ENCODE assay signal across 8 cellular contexts in genomic region chr12:111330800-111331752, GRCh38. TPM values are rescaled to one million over a fixed set of nuclear protein-coding genes. Genes with fewer than 3 reads are reported as not detected.
DNase-seq lines count a peak whose midpoint lies in the region; ATAC-seq, FAIRE-seq and TF ChIP-seq lines count a peak whose summit lies in the region.

No MANE protein-coding gene starts in this region.

- ATAC-seq in right lobe of liver (peak; percentile 40 to 71 (median 53)), HG03469 (IDR thresholded peaks at IDR 0.05; ENCODE audit: unreplicated experiment) (no peak)

- DNase-seq in AG10803 (ENCODE audit: low read depth): peak; percentile 54
- DNase-seq in GM12891 (ENCODE audit: insufficient read length, low spot score): no peak
- peak; percentile 70 for DNase-seq in NCI-H69 (lab: John Stamatoyannopoulos, UW)
- peak; percentile 37 for DNase-seq in mammary epithelial cell
- DNase-seq in right lobe of liver: no peak
- no peak for DNase-seq in DMS79 (lab: John Stamatoyannopoulos, UW)
- DNase-seq in thyroid gland: no peak

- intact Hi-C loops in mammary epithelial cell (cut with micrococcal nuclease): loop anchor here (1.0 to 10.0 kb wide), 5 partner anchors 66 to 458 kb away; no protein-coding TSS in a partner anchor
- intact Hi-C loops in right lobe of liver (cut with DNase I): no loop called here
- intact Hi-C loops in thyroid gland (cut with DNase I): no loop called here

- no peaks in the 10 kb centered on the region for H3K4me1 ChIP-seq in mammary epithelial cell (ENCODE audit: insufficient read depth, low read length)
- H3K4me1 ChIP-seq in right lobe of liver: no peaks in the 10 kb centered on the region
- no peaks in the 10 kb centered on the region for H3K4me1 ChIP-seq in thyroid gland

- no peaks in the 10 kb centered on the region for H3K27me3 ChIP-seq in mammary epithelial cell (ENCODE audit: insufficient read depth, low read length)
- no peaks in the 10 kb centered on the region for H3K27me3 ChIP-seq in right lobe of liver
- no peaks in the 10 kb centered on the region for H3K27me3 ChIP-seq in thyroid gland

- no peak overlapping the region for H2AFZ ChIP-seq in mammary epithelial cell (ENCODE audit: low read depth, low read length)

- FAIRE-seq in GM12891 (lab: Jason Lieb, UNC): peak; percentile 41

- H4K20me1 ChIP-seq in mammary epithelial cell (ENCODE audit: insufficient read depth, low read length): no peaks in the 10 kb centered on the region

- in situ Hi-C loops in mammary epithelial cell (cut with MboI; ENCODE audit: low sequenced_read_pairs in 2 of 2): loop anchor here in 1 of 2 donors (5.0 kb wide), 1 partner anchor 121 kb away; no protein-coding TSS in a partner anchor

- H3K27ac ChIP-seq in mammary epithelial cell (ENCODE audit: insufficient read depth, low read depth, low read length): no peak overlapping the region
- H3K27ac ChIP-seq in right lobe of liver: no peak overlapping the region
- no peak overlapping the region for H3K27ac ChIP-seq in thyroid gland

- H3K79me2 ChIP-seq in mammary epithelial cell (ENCODE audit: insufficient read depth, low read length): no peaks in the 10 kb centered on the region

- H3K36me3 ChIP-seq in mammary epithelial cell (ENCODE audit: insufficient read depth, low read length) (no peaks in the 10 kb centered on the region), right lobe of liver (peaks cover 0 to 2% (median 0%) of the 10 kb centered on the region in 4 donors), thyroid gland (no peaks in the 10 kb centered on the region)

- no peak overlapping the region for H3K9ac ChIP-seq in mammary epithelial cell (ENCODE audit: insufficient read depth, low read length)

- no peaks in the 10 kb centered on the region for H3K9me3 ChIP-seq in mammary epithelial cell (replicated peaks; ENCODE audit: insufficient read depth, low read length)
- H3K9me3 ChIP-seq in right lobe of liver: no peaks in the 10 kb centered on the region
- no peaks in the 10 kb centered on the region for H3K9me3 ChIP-seq in thyroid gland

- no TSS peak for BruUV-seq in mammary epithelial cell (replicated peaks; lab: Mats Ljungman, UMichigan)

- 35% methylated on average over 8 of the region's 8 CpGs for WGBS in mammary epithelial cell (ENCODE audit: low coverage, missing lambda C conversion rate)
- 44% methylated on average over 6 of the region's 8 CpGs for WGBS in right lobe of liver (ENCODE audit: insufficient coverage, low coverage, low lambda C conversion rate, missing lambda C conversion rate)
- WGBS in thyroid gland, 2 donors: 56 to 60% methylated on average over 7 to 8 of the region's 8 CpGs

- CTCF ChIA-PET in mammary epithelial cell (lab: Charles Lee; ENCODE audit: low non-redundant PET): interaction anchor here (0.9 to 1.2 kb wide), 2 partner anchors 121 to 1659 kb away, joined by 4 to 9 read pairs; no protein-coding TSS in a partner anchor

- no peak overlapping the region for H3K4me2 ChIP-seq in mammary epithelial cell (ENCODE audit: insufficient read depth, low read depth, low read length)

- TF ChIP-seq POLR2A in GM12891 (IDR thresholded peaks at IDR 0.05; ENCODE audit: low read depth, low read length) (no peak), right lobe of liver (IDR thresholded peaks at IDR 0.05) (no peak), thyroid gland (IDR thresholded peaks at IDR 0.05) (no peak)

- dilution Hi-C loops in mammary epithelial cell (cut with HindIII; ENCODE audit: low sequenced_read_pairs): no loop called here

- peak; percentile 60 for TF ChIP-seq CTCF in AG10803 (conservative IDR thresholded peaks at IDR 0.05; ENCODE audit: low read length)
- peak; percentile 50 to 58 for TF ChIP-seq CTCF in mammary epithelial cell (conservative IDR thresholded peaks at IDR 0.05 in 1 of 2, IDR thresholded peaks at IDR 0.05 in 1 of 2; ENCODE audit: extremely low read depth in 1 of 2, insufficient read depth in 1 of 2, low read depth in 1 of 2, low read length in 2 of 2)
- peak; percentile 28 to 44 (median 41) for TF ChIP-seq CTCF in right lobe of liver (IDR thresholded peaks at IDR 0.05)
- TF ChIP-seq CTCF in thyroid gland (IDR thresholded peaks at IDR 0.05): peak in 3 of 6 experiments; percentile 18 to 38 (median 23)

- no peak overlapping the region for H3K4me3 ChIP-seq in AG10803 (ENCODE audit: low read length)
- H3K4me3 ChIP-seq in mammary epithelial cell (replicated peaks in 1 of 3; ENCODE audit: insufficient read depth in 1 of 3, low read depth in 2 of 3, low read length in 3 of 3): no peak overlapping the region
- H3K4me3 ChIP-seq in right lobe of liver: no peak overlapping the region
- H3K4me3 ChIP-seq in thyroid gland (replicated peaks in 1 of 3): no peak overlapping the region

TF ChIP-seq in GM12891, 5 proteins besides CTCF, POLR2A, EP300 and RAD21:
- TF ChIP-seq SPI1 (IDR thresholded peaks at IDR 0.05; ENCODE audit: low read depth, low read length): no peak
- TF ChIP-seq POU2F2 (IDR thresholded peaks at IDR 0.05; ENCODE audit: low read depth, low read length): no peak
- no peak for TF ChIP-seq TAF1 (IDR thresholded peaks at IDR 0.05; ENCODE audit: low read depth, low read length)
- no peak for TF ChIP-seq POLR2AphosphoS5 (IDR thresholded peaks at IDR 0.05; ENCODE audit: low read depth, low read length)
- no peak for TF ChIP-seq PAX5 (IDR thresholded peaks at IDR 0.05; ENCODE audit: insufficient read depth, low read length, severe bottlenecking)

RNA-seq across cellular contexts. Expression of gene PHETA1, which starts 37.8 kb away (rescaled TPM):
- polyA plus RNA-seq in GM12891 (2012; ENCODE audit: low read depth, missing spikeins): 0.68 TPM
- total RNA-seq in mammary epithelial cell (1 to 10 TPM; 6.8 to 6.9 TPM), right lobe of liver (10 to 100 TPM in 1 of 6 experiments, 1 to 10 TPM in 5; 4.2 to 14.8 (median 7.0) TPM), thyroid gland (10 to 100 TPM in 2 of 4 donors, 1 to 10 TPM in 2; 8.1 to 23.5 (median 15.3) TPM)
- 3.8 TPM for polyA plus RNA-seq in mammary epithelial cell
- polyA minus RNA-seq in mammary epithelial cell: 4.3 TPM

Comparison
In these comparisons a context has a peak if more than half of its experiments do, and no peak if none do; other contexts are left out.
1. DNase-seq: peak in AG10803 (single experiment), NCI-H69 (single experiment) and mammary epithelial cell (single experiment); none in GM12891 (single experiment), right lobe of liver (0 of 3), DMS79 (single experiment) and thyroid gland (0 of 2).